Comparison of ENCODE assay signal across 11 cellular contexts in genomic region chr22:24482586-24482985, GRCh38. TPM values are rescaled to one million over a fixed set of nuclear protein-coding genes. Genes with fewer than 3 reads are reported as not detected.
DNase-seq lines count a peak whose midpoint lies in the region; ATAC-seq and TF ChIP-seq lines count a peak whose summit lies in the region.
"Had no signal": no experiment of that assay in that cellular context is flagged by ENCODE, and none has a peak within 500 bp of the region (broad histone marks: within the 10 kb centered on the region; RNA-seq: fewer than 3 reads in every experiment).

No MANE protein-coding gene starts in this region.

- no peak overlapping the region for H3K27ac Mint-ChIP-seq in activated CD8-positive, alpha-beta T cell treated with anti-CD3 and anti-CD28 coated beads for 36 hours
- H3K27ac Mint-ChIP-seq: activated CD4-positive, alpha-beta memory T cell treated with anti-CD3 and anti-CD28 coated beads for 36 hours had no signal

- H3K27me3 ChIP-seq in ACC112 (ENCODE audit: insufficient read depth, low read length) (no peaks in the 10 kb centered on the region), RWPE2 (ENCODE audit: insufficient read depth, poor library complexity, severe bottlenecking) (no peaks in the 10 kb centered on the region)

- no peaks in the 10 kb centered on the region for H3K9me3 Mint-ChIP-seq in activated CD8-positive, alpha-beta T cell treated with anti-CD3 and anti-CD28 coated beads for 36 hours
- H3K9me3 Mint-ChIP-seq: activated CD4-positive, alpha-beta memory T cell treated with anti-CD3 and anti-CD28 coated beads for 36 hours had no signal

- intact Hi-C loops in activated CD8-positive, alpha-beta T cell treated with anti-CD3 and anti-CD28 coated beads for 36 hours (cut with micrococcal nuclease) = no loop called here

- H3K4me3 ChIP-seq in ACC112 (ENCODE audit: low read depth, low read length) (no peak overlapping the region), RWPE2 (ENCODE audit: severe bottlenecking) (no peak overlapping the region), foreskin fibroblast (ENCODE audit: low read depth in 1 of 2, low read length in 2 of 2) (no peak overlapping the region)

- POLR2A ChIA-PET in activated CD8-positive, alpha-beta T cell treated with anti-CD3 and anti-CD28 coated beads for 36 hours (lab: Charles Lee) = interaction anchor here (0.7 to 1.0 kb wide), 2 partner anchors 13 to 55 kb away, joined by 3 read pairs; no protein-coding TSS in a partner anchor

- DNase-seq in HS-5 (ENCODE audit: low read depth) (peak; percentile 65), RWPE2 (ENCODE audit: low spot score) (no peak), foreskin fibroblast (peak; percentile 26 to 58), NCI-H774 (lab: John Stamatoyannopoulos, UW) (no peak), NCI-H1694 treated with DMSO at 0.1 percent for 48 hours (lab: John Stamatoyannopoulos, UW) (no peak)
- no peak for DNase-seq in activated CD8-positive, alpha-beta T cell treated with anti-CD3 and anti-CD28 coated beads for 36 hours
- DNase-seq: activated CD4-positive, alpha-beta memory T cell treated with anti-CD3 and anti-CD28 coated beads for 36 hours; DND-41; NCI-H1048 had no signal

- no peaks in the 10 kb centered on the region for H3K36me3 Mint-ChIP-seq in activated CD8-positive, alpha-beta T cell treated with anti-CD3 and anti-CD28 coated beads for 36 hours (ENCODE audit: low read depth)
- H3K36me3 Mint-ChIP-seq: activated CD4-positive, alpha-beta memory T cell treated with anti-CD3 and anti-CD28 coated beads for 36 hours had no signal

- H3K27me3 Mint-ChIP-seq in activated CD8-positive, alpha-beta T cell treated with anti-CD3 and anti-CD28 coated beads for 36 hours = no peaks in the 10 kb centered on the region
- H3K27me3 Mint-ChIP-seq: activated CD4-positive, alpha-beta memory T cell treated with anti-CD3 and anti-CD28 coated beads for 36 hours had no signal

- ATAC-seq in RWPE2 (ENCODE audit: low read depth) (peak; percentile 75), GM21381 (IDR thresholded peaks at IDR 0.05; ENCODE audit: unreplicated experiment) (no peak)
- no peak for ATAC-seq in activated CD8-positive, alpha-beta T cell treated with anti-CD3 and anti-CD28 coated beads for 36 hours

- H3K4me1 ChIP-seq in ACC112 (ENCODE audit: control insufficient read depth, insufficient read depth, low read length, unreplicated experiment) (peaks cover 28% of the 10 kb centered on the region), RWPE2 (ENCODE audit: insufficient read depth, poor library complexity, severe bottlenecking) (peaks cover 35% of the 10 kb centered on the region)

- H3K9me3 ChIP-seq in RWPE2 (ENCODE audit: severe bottlenecking) = no peaks in the 10 kb centered on the region

- H3K4me1 Mint-ChIP-seq in activated CD8-positive, alpha-beta T cell treated with anti-CD3 and anti-CD28 coated beads for 36 hours (ENCODE audit: low read depth) = peaks cover 17% of the 10 kb centered on the region

- TF ChIP-seq CTCF in RWPE2 (IDR thresholded peaks at IDR 0.05; ENCODE audit: poor library complexity, severe bottlenecking) (no peak), foreskin fibroblast (IDR thresholded peaks at IDR 0.05; ENCODE audit: low read depth, low read length) (no peak)
- no peak for TF ChIP-seq CTCF in activated CD8-positive, alpha-beta T cell treated with anti-CD3 and anti-CD28 coated beads for 36 hours (IDR thresholded peaks at IDR 0.05)

- CTCF ChIA-PET in activated CD8-positive, alpha-beta T cell treated with anti-CD3 and anti-CD28 coated beads for 36 hours (lab: Charles Lee) = interaction anchor here (1.0 to 2.0 kb wide), 4 partner anchors 14 to 61 kb away, joined by 3 to 8 read pairs (median 3); no protein-coding TSS in a partner anchor

- H2AFZ ChIP-seq in ACC112 (ENCODE audit: low read length, unreplicated experiment) = no peak overlapping the region

- peak overlapping the region; percentile 8; the same call in 1 of the 2 replicates for H3K27ac ChIP-seq in ACC112 (ENCODE audit: low read depth, low read length)
- H3K27ac ChIP-seq in RWPE2 (ENCODE audit: poor library complexity, severe bottlenecking) = peak overlapping the region; percentile 61

- H3K79me2 ChIP-seq in ACC112 (ENCODE audit: control insufficient read depth, insufficient read depth, low read length, unreplicated experiment) = no peaks in the 10 kb centered on the region

- H3K4me3 Mint-ChIP-seq in activated CD8-positive, alpha-beta T cell treated with anti-CD3 and anti-CD28 coated beads for 36 hours = no peak overlapping the region
- H3K4me3 Mint-ChIP-seq: activated CD4-positive, alpha-beta memory T cell treated with anti-CD3 and anti-CD28 coated beads for 36 hours had no signal

- H3K36me3 ChIP-seq in ACC112 (ENCODE audit: insufficient read depth, low read length) (no peaks in the 10 kb centered on the region), RWPE2 (ENCODE audit: low read depth) (no peaks in the 10 kb centered on the region)

RNA-seq across cellular contexts. Expression of gene UPB1, which starts 12.5 kb away (rescaled TPM):
- under 1 TPM; 0.16 to 0.49 TPM for total RNA-seq in activated CD8-positive, alpha-beta T cell treated with anti-CD3 and anti-CD28 coated beads for 36 hours

RNA-seq across cellular contexts. Expression of gene ADORA2A, which starts 55.2 kb away (rescaled TPM):
- 10 to 100 TPM; 41.4 to 42.9 TPM for total RNA-seq in activated CD8-positive, alpha-beta T cell treated with anti-CD3 and anti-CD28 coated beads for 36 hours

Comparison
In these comparisons a context has a peak if more than half of its experiments do, and no peak if none do; other contexts are left out.
1. DNase-seq: peak in HS-5 (single experiment) and foreskin fibroblast (2 of 2); none in RWPE2 (single experiment), NCI-H774 (single experiment), activated CD8-positive, alpha-beta T cell treated with anti-CD3 and anti-CD28 coated beads for 36 hours (single experiment) and NCI-H1694 treated with DMSO at 0.1 percent for 48 hours (single experiment).